In the genomic region with DNA sequence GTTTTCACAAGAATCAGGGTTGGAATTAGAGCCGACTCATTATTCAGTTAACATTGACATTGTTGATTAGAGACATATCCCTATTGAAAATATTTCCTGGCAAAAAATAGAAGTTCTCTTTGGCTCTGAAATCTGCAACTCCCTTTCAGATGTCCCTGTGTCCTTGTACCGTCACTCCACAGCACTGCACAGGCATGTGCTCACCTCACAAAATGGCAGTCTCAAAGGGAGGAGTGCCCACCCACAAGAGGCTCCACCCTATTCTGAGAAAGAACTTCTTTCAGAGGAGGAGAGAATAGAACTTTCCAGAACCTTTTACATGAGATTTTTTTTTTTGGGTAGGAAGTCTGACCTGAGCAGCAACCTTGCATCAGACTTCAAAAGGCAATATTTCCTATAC, we compare ENCODE assay signal across 1 cellular context.
TF ChIP-seq lines count a peak whose summit lies in the region.

No MANE protein-coding gene starts in this region.

TF ChIP-seq in H1, 55 proteins besides CTCF, POLR2A, EP300 and RAD21:
- TF ChIP-seq, protein P1, sequence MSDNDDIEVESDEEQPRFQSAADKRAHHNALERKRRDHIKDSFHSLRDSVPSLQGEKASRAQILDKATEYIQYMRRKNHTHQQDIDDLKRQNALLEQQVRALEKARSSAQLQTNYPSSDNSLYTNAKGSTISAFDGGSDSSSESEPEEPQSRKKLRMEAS (IDR thresholded peaks at IDR 0.05) = no peak
- TF ChIP-seq TCF12 (IDR thresholded peaks at IDR 0.05; ENCODE audit: low read depth, low read length) (no peak), ASH2L (IDR thresholded peaks at IDR 0.05; ENCODE audit: low read length) (no peak), CREB1 (IDR thresholded peaks at IDR 0.05) (no peak), TBP (IDR thresholded peaks at IDR 0.05; ENCODE audit: low read depth, low read length) (no peak), POU5F1 (IDR thresholded peaks at IDR 0.05; ENCODE audit: low read depth, low read length) (no peak), SIX5 (IDR thresholded peaks at IDR 0.05; ENCODE audit: low read depth, low read length) (no peak), SIRT6 (IDR thresholded peaks at IDR 0.05; ENCODE audit: low read length) (no peak), NANOG (IDR thresholded peaks at IDR 0.05; ENCODE audit: insufficient read depth, low read depth, low read length, poor library complexity, severe bottlenecking) (no peak)
- TF ChIP-seq, protein P2, sequence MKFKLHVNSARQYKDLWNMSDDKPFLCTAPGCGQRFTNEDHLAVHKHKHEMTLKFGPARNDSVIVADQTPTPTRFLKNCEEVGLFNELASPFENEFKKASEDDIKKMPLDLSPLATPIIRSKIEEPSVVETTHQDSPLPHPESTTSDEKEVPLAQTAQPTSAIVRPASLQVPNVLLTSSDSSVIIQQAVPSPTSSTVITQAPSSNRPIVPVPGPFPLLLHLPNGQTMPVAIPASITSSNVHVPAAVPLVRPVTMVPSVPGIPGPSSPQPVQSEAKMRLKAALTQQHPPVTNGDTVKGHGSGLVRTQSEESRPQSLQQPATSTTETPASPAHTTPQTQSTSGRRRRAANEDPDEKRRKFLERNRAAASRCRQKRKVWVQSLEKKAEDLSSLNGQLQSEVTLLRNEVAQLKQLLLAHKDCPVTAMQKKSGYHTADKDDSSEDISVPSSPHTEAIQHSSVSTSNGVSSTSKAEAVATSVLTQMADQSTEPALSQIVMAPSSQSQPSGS (IDR thresholded peaks at IDR 0.05; ENCODE audit: low read length) = no peak
- TF ChIP-seq, protein P3, sequence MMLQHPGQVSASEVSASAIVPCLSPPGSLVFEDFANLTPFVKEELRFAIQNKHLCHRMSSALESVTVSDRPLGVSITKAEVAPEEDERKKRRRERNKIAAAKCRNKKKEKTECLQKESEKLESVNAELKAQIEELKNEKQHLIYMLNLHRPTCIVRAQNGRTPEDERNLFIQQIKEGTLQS (IDR thresholded peaks at IDR 0.05; ENCODE audit: insufficient read depth, low read depth, low read length) = no peak
